Comparison of ENCODE assay signal across 1 cellular context in the genomic region with DNA sequence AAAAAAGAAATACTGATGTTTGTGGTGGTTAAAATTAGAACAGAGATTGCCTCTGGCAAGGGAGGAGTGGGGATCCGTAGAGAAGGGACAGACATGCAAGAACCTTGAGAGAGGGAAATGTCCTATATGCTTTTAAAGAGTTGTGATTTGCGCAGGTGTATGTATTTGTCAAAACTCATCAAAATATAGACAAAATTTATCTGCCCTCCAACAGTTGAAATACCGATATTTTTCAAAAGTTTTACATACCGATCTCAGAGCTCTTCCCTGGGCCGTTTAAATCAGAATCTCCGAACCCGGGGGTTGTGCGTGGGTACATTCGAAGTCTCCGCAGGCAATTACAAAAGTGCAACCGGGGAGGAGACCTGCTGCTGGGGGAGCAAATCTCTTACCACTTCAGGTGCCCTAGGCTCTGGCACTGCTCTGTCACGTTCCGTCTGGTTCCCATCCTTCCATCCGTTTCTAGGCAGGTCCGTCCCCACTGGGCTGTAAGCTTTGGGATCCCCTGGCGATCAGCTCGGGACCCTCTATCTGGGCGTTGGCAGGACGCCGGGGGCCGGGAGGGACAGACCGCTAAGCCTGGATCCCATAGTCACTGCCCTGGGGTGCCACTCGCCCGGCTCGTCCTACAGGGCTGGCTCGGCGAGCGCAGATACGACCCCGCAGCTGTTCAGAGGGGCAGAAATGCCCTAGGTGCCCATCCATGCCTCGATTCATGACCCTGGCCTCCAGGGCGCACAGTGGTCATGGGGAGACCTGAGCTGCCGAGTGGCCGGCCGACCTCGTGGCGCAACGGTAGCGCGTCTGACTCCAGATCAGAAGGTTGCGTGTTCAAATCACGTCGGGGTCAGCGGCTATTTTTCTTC.
TF ChIP-seq lines count a peak whose summit lies in the region.

No MANE protein-coding gene starts in this region.

TF ChIP-seq in Ishikawa, 13 proteins besides CTCF, POLR2A, EP300 and RAD21 (continued from another document):
- TF ChIP-seq MAX (IDR thresholded peaks at IDR 0.05) (0 out of 2 replicates have a peak, but pooled peaks have one; percentile 60), CEBPB (IDR thresholded peaks at IDR 0.05) (peak; percentile 47; the same call in 1 of the 2 replicates)
- TF ChIP-seq, protein P1, sequence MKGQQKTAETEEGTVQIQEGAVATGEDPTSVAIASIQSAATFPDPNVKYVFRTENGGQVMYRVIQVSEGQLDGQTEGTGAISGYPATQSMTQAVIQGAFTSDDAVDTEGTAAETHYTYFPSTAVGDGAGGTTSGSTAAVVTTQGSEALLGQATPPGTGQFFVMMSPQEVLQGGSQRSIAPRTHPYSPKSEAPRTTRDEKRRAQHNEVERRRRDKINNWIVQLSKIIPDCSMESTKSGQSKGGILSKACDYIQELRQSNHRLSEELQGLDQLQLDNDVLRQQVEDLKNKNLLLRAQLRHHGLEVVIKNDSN (IDR thresholded peaks at IDR 0.05), result no peak; the same call in 1 of the 2 replicates
